In genomic region chr4:151770154-151770553, GRCh38 we compare ENCODE assay signal across 22 cellular contexts. TPM values are rescaled to one million over a fixed set of nuclear protein-coding genes. Genes with fewer than 3 reads are reported as not detected.
DNase-seq lines count a peak whose midpoint lies in the region; ATAC-seq, FAIRE-seq and TF ChIP-seq lines count a peak whose summit lies in the region.
"Had no signal": no experiment of that assay in that cellular context is flagged by ENCODE, and none has a peak within 500 bp of the region (broad histone marks: within the 10 kb centered on the region; RNA-seq: fewer than 3 reads in every experiment).

No MANE protein-coding gene starts in this region.

- no peaks in the 10 kb centered on the region for H3K36me3 Mint-ChIP-seq in stimulated activated effector memory CD8-positive, alpha-beta T cell treated with anti-CD3 and anti-CD28 coated beads, Interleukin-12 subunit alpha, Interleukin-12 subunit beta, amount 100 ng/mL, for 72 hours
- H3K36me3 Mint-ChIP-seq in activated CD4-positive, alpha-beta memory T cell treated with anti-CD3 and anti-CD28 coated beads for 36 hours: no peaks in the 10 kb centered on the region
- H3K36me3 Mint-ChIP-seq in activated CD4-positive, alpha-beta T cell treated with anti-CD3 and anti-CD28 coated beads for 36 hours (ENCODE audit: low read depth): no peaks in the 10 kb centered on the region
- H3K36me3 Mint-ChIP-seq: CD8-positive, alpha-beta T cell had no signal

- H3K27me3 ChIP-seq in K562 (ENCODE audit: control insufficient read depth in 2 of 2, insufficient read depth in 2 of 2, low read length in 2 of 2) (no peaks in the 10 kb centered on the region; a peak in 1 of 5 replicates), adrenal gland (no peaks in the 10 kb centered on the region)
- H3K27me3 ChIP-seq: BLaER1 treated with 17β-estradiol and CSF1 and Interleukin-3, amounts not matched to agents 10 nM and 100 nM had no signal

- H3K4me2 ChIP-seq in K562 (ENCODE audit: insufficient read depth, low read length): no peak overlapping the region
- H3K4me2 ChIP-seq: BLaER1 treated with 17β-estradiol and CSF1 and Interleukin-3, amounts not matched to agents 10 nM and 100 nM had no signal

- no peaks in the 10 kb centered on the region for H3K79me2 ChIP-seq in K562 (ENCODE audit: control insufficient read depth, insufficient read depth, low read length)

- no peak for TF ChIP-seq CTCF in K562 (IDR thresholded peaks at IDR 0.05 in 2 of 3, conservative IDR thresholded peaks at IDR 0.05 in 1 of 3; ENCODE audit: insufficient read depth in 2 of 3, low read depth in 1 of 3, low read length in 3 of 3)
- TF ChIP-seq CTCF in adrenal gland (IDR thresholded peaks at IDR 0.05): no peak

- H3K36me3 ChIP-seq in K562 (ENCODE audit: control insufficient read depth, insufficient read depth, low read length) (no peaks in the 10 kb centered on the region), adrenal gland (replicated peaks in 1 of 2) (no peaks in the 10 kb centered on the region)
- H3K36me3 ChIP-seq: BLaER1 treated with 17β-estradiol and CSF1 and Interleukin-3, amounts not matched to agents 10 nM and 100 nM had no signal

- no peak overlapping the region for H3K4me3 ChIP-seq in K562
- no peak overlapping the region for H3K4me3 ChIP-seq in adrenal gland
- H3K4me3 ChIP-seq: BLaER1 treated with 17β-estradiol and CSF1 and Interleukin-3, amounts not matched to agents 10 nM and 100 nM had no signal

- CTCF ChIA-PET in K562 (lab: Yijun Ruan, JAX; ENCODE audit: low intra/inter-chr PET ratio): no interaction called here
- CTCF ChIA-PET in activated CD4-positive, alpha-beta memory T cell treated with anti-CD3 and anti-CD28 coated beads for 36 hours (lab: Charles Lee): interaction anchor here (1.2 kb wide), 1 partner anchor 32 kb away, joined by 4 read pairs; no protein-coding TSS in a partner anchor
- CTCF ChIA-PET in activated CD4-positive, alpha-beta T cell treated with anti-CD3 and anti-CD28 coated beads for 36 hours (lab: Charles Lee): no interaction called here

- no TSS peak for BruUV-seq in K562 (replicated peaks; lab: Mats Ljungman, UMichigan)

- no peak for TF ChIP-seq EP300 in K562 (IDR thresholded peaks at IDR 0.05; ENCODE audit: low read length)

- no peak overlapping the region for H2AFZ ChIP-seq in K562 (ENCODE audit: low read depth, low read length)

- peaks cover 12% of the 10 kb centered on the region for H3K27me3 Mint-ChIP-seq in activated CD4-positive, alpha-beta memory T cell treated with anti-CD3 and anti-CD28 coated beads for 36 hours
- H3K27me3 Mint-ChIP-seq in activated CD4-positive, alpha-beta T cell treated with anti-CD3 and anti-CD28 coated beads for 36 hours: peaks cover 5% of the 10 kb centered on the region

- ATAC-seq in K562: no peak
- ATAC-seq in stimulated activated effector memory CD8-positive, alpha-beta T cell treated with anti-CD3 and anti-CD28 coated beads, Interleukin-12 subunit alpha, Interleukin-12 subunit beta, amount 100 ng/mL, for 72 hours: peak; percentile 52
- ATAC-seq in activated CD4-positive, alpha-beta T cell treated with anti-CD3 and anti-CD28 coated beads for 36 hours: no peak
- ATAC-seq: CD8-positive, alpha-beta T cell had no signal

- H3K4me1 Mint-ChIP-seq in stimulated activated effector memory CD8-positive, alpha-beta T cell treated with anti-CD3 and anti-CD28 coated beads, Interleukin-12 subunit alpha, Interleukin-12 subunit beta, amount 100 ng/mL, for 72 hours: no peaks in the 10 kb centered on the region
- no peaks in the 10 kb centered on the region for H3K4me1 Mint-ChIP-seq in activated CD4-positive, alpha-beta memory T cell treated with anti-CD3 and anti-CD28 coated beads for 36 hours (ENCODE audit: low read depth)
- no peaks in the 10 kb centered on the region for H3K4me1 Mint-ChIP-seq in activated CD4-positive, alpha-beta T cell treated with anti-CD3 and anti-CD28 coated beads for 36 hours

- FAIRE-seq in GM19239 (lab: Jason Lieb, UNC): peak; percentile 4
- FAIRE-seq in K562 (lab: Jason Lieb, UNC): no peak
- FAIRE-seq: A204.1, D721Med, G401.6, GM12891 had no signal

- no peak overlapping the region for H3K27ac ChIP-seq in K562 (ENCODE audit: extremely low read depth, low read depth, low read length)
- no peak overlapping the region for H3K27ac ChIP-seq in adrenal gland
- H3K27ac ChIP-seq: BLaER1 treated with 17β-estradiol and CSF1 and Interleukin-3, amounts not matched to agents 10 nM and 100 nM; C4-2B had no signal

- 0% methylated on average over 1 of the region's 1 CpG for WGBS in K562 (ENCODE audit: insufficient coverage, low coverage, missing lambda C conversion rate)
- 48 to 88% (median 74%) methylated on average over 1 of the region's 1 CpG for WGBS in adrenal gland, 4 donors

- H3K4me3 Mint-ChIP-seq in stimulated activated effector memory CD8-positive, alpha-beta T cell treated with anti-CD3 and anti-CD28 coated beads, Interleukin-12 subunit alpha, Interleukin-12 subunit beta, amount 100 ng/mL, for 72 hours: no peak overlapping the region
- no peak overlapping the region for H3K4me3 Mint-ChIP-seq in activated CD4-positive, alpha-beta memory T cell treated with anti-CD3 and anti-CD28 coated beads for 36 hours
- no peak overlapping the region for H3K4me3 Mint-ChIP-seq in activated CD4-positive, alpha-beta T cell treated with anti-CD3 and anti-CD28 coated beads for 36 hours
- H3K4me3 Mint-ChIP-seq: CD4-positive, alpha-beta T cell; CD8-positive, alpha-beta T cell had no signal

- POLR2A ChIA-PET in K562 (lab: Yijun Ruan, JAX): no interaction called here
- POLR2A ChIA-PET in activated CD4-positive, alpha-beta memory T cell treated with anti-CD3 and anti-CD28 coated beads for 36 hours (lab: Charles Lee): no interaction called here
- POLR2A ChIA-PET in activated CD4-positive, alpha-beta T cell treated with anti-CD3 and anti-CD28 coated beads for 36 hours (lab: Charles Lee): no interaction called here

- H3K27ac Mint-ChIP-seq in stimulated activated effector memory CD8-positive, alpha-beta T cell treated with anti-CD3 and anti-CD28 coated beads, Interleukin-12 subunit alpha, Interleukin-12 subunit beta, amount 100 ng/mL, for 72 hours: no peak overlapping the region
- H3K27ac Mint-ChIP-seq in activated CD4-positive, alpha-beta memory T cell treated with anti-CD3 and anti-CD28 coated beads for 36 hours: no peak overlapping the region
- no peak overlapping the region for H3K27ac Mint-ChIP-seq in activated CD4-positive, alpha-beta T cell treated with anti-CD3 and anti-CD28 coated beads for 36 hours
- H3K27ac Mint-ChIP-seq: CD4-positive, alpha-beta T cell; CD8-positive, alpha-beta T cell had no signal

- no peaks in the 10 kb centered on the region for H3K9me3 ChIP-seq in K562 (replicated peaks; ENCODE audit: control insufficient read depth, insufficient read depth, low read depth, low read length)
- H3K9me3 ChIP-seq in adrenal gland (replicated peaks in 1 of 3): no peaks in the 10 kb centered on the region

- intact Hi-C loops in K562 (cut with micrococcal nuclease): no loop called here
- intact Hi-C loops in adrenal gland (cut with DNase I): no loop called here
- intact Hi-C loops in activated CD4-positive, alpha-beta memory T cell treated with anti-CD3 and anti-CD28 coated beads for 36 hours (cut with micrococcal nuclease): no loop called here
- intact Hi-C loops in activated CD4-positive, alpha-beta T cell treated with anti-CD3 and anti-CD28 coated beads for 36 hours (cut with DNase I, micrococcal nuclease): no loop called here

- in situ Hi-C loops in K562 (cut with MboI): no loop called here

- H4K20me1 ChIP-seq in K562 (replicated peaks; ENCODE audit: control insufficient read depth, insufficient read depth, low read length): no peaks in the 10 kb centered on the region
- H4K20me1 ChIP-seq: BLaER1 treated with 17β-estradiol and CSF1 and Interleukin-3, amounts not matched to agents 10 nM and 100 nM had no signal

- DNase-seq in GM19239 (ENCODE audit: insufficient read length, low spot score) (no peak), OCI-M1 (lab: John Stamatoyannopoulos, UW) (peak; percentile 12), K562 (ENCODE audit: extremely low read depth in 1 of 4, low spot score in 3 of 4) (no peak), adrenal gland (no peak), amygdala (lab: John Stamatoyannopoulos, UW) (no peak)
- no peak for DNase-seq in stimulated activated effector memory CD8-positive, alpha-beta T cell treated with anti-CD3 and anti-CD28 coated beads, Interleukin-12 subunit alpha, Interleukin-12 subunit beta, amount 100 ng/mL, for 72 hours (ENCODE audit: low spot score in 2 of 2)
- no peak for DNase-seq in activated CD4-positive, alpha-beta memory T cell treated with anti-CD3 and anti-CD28 coated beads for 36 hours
- no peak for DNase-seq in activated CD4-positive, alpha-beta T cell treated with anti-CD3 and anti-CD28 coated beads for 36 hours
- DNase-seq: 8988T; ACHN; Caco-2; Calu3; CD4-positive, alpha-beta T cell; CD8-positive, alpha-beta T cell; DMS79 treated with DMSO at 0.1 percent for 48 hours; GF-D8 had no signal

- H3K9me1 ChIP-seq in K562 (ENCODE audit: control insufficient read depth, insufficient read depth, low read length): no peaks in the 10 kb centered on the region

- no peak for TF ChIP-seq RAD21 in K562 (CRISPR knock-in tag; conservative IDR thresholded peaks at IDR 0.05 in 1 of 2, IDR thresholded peaks at IDR 0.05 in 1 of 2)

- TF ChIP-seq POLR2A in K562 (conservative IDR thresholded peaks at IDR 0.05): no peak
- no peak for TF ChIP-seq POLR2A in adrenal gland (IDR thresholded peaks at IDR 0.05)

- no peak overlapping the region for H3K9ac ChIP-seq in K562 (ENCODE audit: insufficient read depth in 1 of 2, low read depth in 2 of 2, low read length in 2 of 2)
- H3K9ac ChIP-seq: BLaER1 treated with 17β-estradiol and CSF1 and Interleukin-3, amounts not matched to agents 10 nM and 100 nM had no signal

- H3K4me1 ChIP-seq in K562 (replicated peaks in 1 of 2; ENCODE audit: control insufficient read depth in 2 of 2, insufficient read depth in 2 of 2, low read length in 2 of 2) (no peaks in the 10 kb centered on the region), adrenal gland (replicated peaks in 1 of 2) (no peaks in the 10 kb centered on the region)
- H3K4me1 ChIP-seq: Caco-2 had no signal

- peaks cover 6% of the 10 kb centered on the region for H3K9me3 Mint-ChIP-seq in stimulated activated effector memory CD8-positive, alpha-beta T cell treated with anti-CD3 and anti-CD28 coated beads, Interleukin-12 subunit alpha, Interleukin-12 subunit beta, amount 100 ng/mL, for 72 hours
- peaks cover 15% of the 10 kb centered on the region for H3K9me3 Mint-ChIP-seq in activated CD4-positive, alpha-beta memory T cell treated with anti-CD3 and anti-CD28 coated beads for 36 hours
- H3K9me3 Mint-ChIP-seq in activated CD4-positive, alpha-beta T cell treated with anti-CD3 and anti-CD28 coated beads for 36 hours (ENCODE audit: low read depth): peaks cover 5% of the 10 kb centered on the region

RNA-seq across cellular contexts. Expression of gene GATB, which starts 9.3 kb away (rescaled TPM):
- 25.2 and 26.2 TPM in 2 replicates for total RNA-seq in K562 (2011; cell fraction: chromatin; rRNA removed; ENCODE audit: low replicate concordance)
- 11.7 and 15.1 TPM in 2 replicates for total RNA-seq in K562 (2011; cell fraction: nucleolus; rRNA removed)
- total RNA-seq in K562 (2011; cell fraction: nucleoplasm; rRNA removed): 19.6 and 22.7 TPM in 2 replicates
- total RNA-seq in K562 (2014; rRNA removed) (24.0 and 26.2 TPM in 2 replicates), K562 (2014; rRNA removed; fragmentation: Illumina TruSeq; extraction: Trizol) (21.7 TPM in 2 replicates), K562 (2015; rRNA removed; fragmentation: Illumina TruSeq; extraction: Trizol) (22.3 and 25.4 TPM in 2 replicates), K562 (2021) (22.2 and 24.2 TPM in 2 replicates), adrenal gland (10 to 100 TPM; 17.2 to 47.3 (median 35.4) TPM)
- polyA plus RNA-seq in K562 (2011; rRNA removed) (25.2 and 31.8 TPM in 2 replicates), K562 (2014; fragmentation: Illumina TruSeq; extraction: Trizol) (25.3 and 28.5 TPM in 2 replicates), K562 (2014; fragmentation: Nextera tagmentation; extraction: Ambion mirVana) (10 to 100 TPM; 15.3 to 26.9 TPM), K562 (2014; rRNA removed) (21.8 and 30.4 TPM in 2 replicates), adrenal gland (10 to 100 TPM; 29.4 to 59.8 (median 37.9) TPM)
- 16.7 and 21.3 TPM in 2 replicates for polyA plus RNA-seq in K562 (2011; cell fraction: cytosol; rRNA removed)
- polyA plus RNA-seq in K562 (2011; cell fraction: nucleus; rRNA removed): 19.0 and 20.3 TPM in 2 replicates
- 13.3 and 17.8 TPM in 2 replicates for polyA plus RNA-seq in K562 (2012)
- polyA minus RNA-seq in K562 (2011; rRNA and poly(A)+ RNA removed): 27.0 and 28.3 TPM in 2 replicates
- 10.8 and 14.2 TPM in 2 replicates for polyA minus RNA-seq in K562 (2011; cell fraction: cytosol; rRNA and poly(A)+ RNA removed)
- polyA minus RNA-seq in K562 (2011; cell fraction: nucleus; rRNA and poly(A)+ RNA removed): 13.3 and 19.9 TPM in 2 replicates
- 10 to 100 TPM; 16.1 to 16.5 TPM for total RNA-seq in activated CD4-positive, alpha-beta memory T cell treated with anti-CD3 and anti-CD28 coated beads for 36 hours
- total RNA-seq in activated CD4-positive, alpha-beta T cell treated with anti-CD3 and anti-CD28 coated beads for 36 hours: 10 to 100 TPM; 21.2 to 25.6 TPM
